In genomic region chr4:121472937-121473721, GRCh38 we compare ENCODE assay signal across 17 cellular contexts.
A peak's percentile ranks its signal among the peaks of the same experiment; 100 is the strongest.
DNase-seq lines count a peak whose midpoint lies in the region; ATAC-seq and TF ChIP-seq lines count a peak whose summit lies in the region.
"Had no signal": no experiment of that assay in that cellular context is flagged by ENCODE, and none has a peak within 500 bp of the region (broad histone marks: within the 10 kb centered on the region; RNA-seq: fewer than 3 reads in every experiment).

No MANE protein-coding gene starts in this region.

- no peaks in the 10 kb centered on the region for H3K27me3 ChIP-seq in mammary epithelial cell (ENCODE audit: insufficient read depth, low read length)
- H3K27me3 ChIP-seq: brain microvascular endothelial cell, right atrium auricular region, upper lobe of right lung had no signal

- no peaks in the 10 kb centered on the region for H3K36me3 ChIP-seq in mammary epithelial cell (ENCODE audit: insufficient read depth, low read length)
- H3K36me3 ChIP-seq: brain microvascular endothelial cell, right atrium auricular region, upper lobe of right lung had no signal

- no peak overlapping the region for H3K9ac ChIP-seq in mammary epithelial cell (ENCODE audit: insufficient read depth, low read length)

- dilution Hi-C loops in mammary epithelial cell (cut with HindIII; ENCODE audit: low sequenced_read_pairs): no loop called here

- no peaks in the 10 kb centered on the region for H3K9me3 ChIP-seq in mammary epithelial cell (replicated peaks; ENCODE audit: insufficient read depth, low read length)
- H3K9me3 ChIP-seq: right atrium auricular region, upper lobe of right lung had no signal

- WGBS in mammary epithelial cell (ENCODE audit: low coverage, missing lambda C conversion rate): 65% methylated on average over 2 of the region's 2 CpGs

- no peaks in the 10 kb centered on the region for H3K4me1 ChIP-seq in mammary epithelial cell (ENCODE audit: insufficient read depth, low read length)
- H3K4me1 ChIP-seq: right atrium auricular region, upper lobe of right lung had no signal

- BruUV-seq in mammary epithelial cell (replicated peaks; lab: Mats Ljungman, UMichigan): no TSS peak

- H2AFZ ChIP-seq in mammary epithelial cell (ENCODE audit: low read depth, low read length): no peak overlapping the region

- no peak overlapping the region for H3K27ac ChIP-seq in mammary epithelial cell (ENCODE audit: insufficient read depth, low read depth, low read length)
- H3K27ac ChIP-seq: brain microvascular endothelial cell, right atrium auricular region, upper lobe of right lung had no signal

- intact Hi-C loops in mammary epithelial cell (cut with micrococcal nuclease): no loop called here

- CTCF ChIA-PET in mammary epithelial cell (lab: Charles Lee; ENCODE audit: low non-redundant PET): no interaction called here

- ATAC-seq in GM18520 (IDR thresholded peaks at IDR 0.05; ENCODE audit: unreplicated experiment): peak; percentile 74
- ATAC-seq in GM21515 (IDR thresholded peaks at IDR 0.05; ENCODE audit: unreplicated experiment): peak; percentile 72
- ATAC-seq in HG02981 (IDR thresholded peaks at IDR 0.05; ENCODE audit: unreplicated experiment): peak; percentile 68
- ATAC-seq: SK-N-SH treated with all-trans-retinoic acid at 6 μM for 48 hours, upper lobe of right lung had no signal

- no peaks in the 10 kb centered on the region for H4K20me1 ChIP-seq in mammary epithelial cell (ENCODE audit: insufficient read depth, low read length)

- no peak for TF ChIP-seq CTCF in mammary epithelial cell (conservative IDR thresholded peaks at IDR 0.05 in 1 of 2, IDR thresholded peaks at IDR 0.05 in 1 of 2; ENCODE audit: extremely low read depth in 1 of 2, insufficient read depth in 1 of 2, low read depth in 1 of 2, low read length in 2 of 2)

- in situ Hi-C loops in mammary epithelial cell (cut with MboI; ENCODE audit: low sequenced_read_pairs in 2 of 2): no loop called here

- H3K79me2 ChIP-seq in mammary epithelial cell (ENCODE audit: insufficient read depth, low read length): no peaks in the 10 kb centered on the region

- DNase-seq in OCI-M1 (lab: John Stamatoyannopoulos, UW) (peak; percentile 64), mammary epithelial cell (no peak), DMS 273 (lab: John Stamatoyannopoulos, UW; ENCODE audit: unreplicated experiment) (no peak), cerebellar cortex (ENCODE audit: low spot score) (no peak)
- DNase-seq: activated naive CD4-positive, alpha-beta T cell; brain microvascular endothelial cell; DND-41; effector CD4-positive, alpha-beta T cell; NCI-H1092; NCI-H2227 treated with DMSO at 0.1 percent for 48 hours; stimulated activated CD4-positive, alpha-beta T cell treated with anti-CD3 and anti-CD28 coated beads, Interleukin-4, amount 100 ng/mL, for 1 hour; upper lobe of right lung had no signal

- H3K4me3 ChIP-seq in mammary epithelial cell (replicated peaks in 1 of 3; ENCODE audit: insufficient read depth in 1 of 3, low read depth in 2 of 3, low read length in 3 of 3): no peak overlapping the region
- H3K4me3 ChIP-seq: right atrium auricular region, upper lobe of right lung had no signal

- no peak overlapping the region for H3K4me2 ChIP-seq in mammary epithelial cell (ENCODE audit: insufficient read depth, low read depth, low read length)
